1 cellular context compared by ENCODE assay signal in genomic region chr19:18785179-18786124, GRCh38.
TF ChIP-seq lines count a peak whose summit lies in the region.

No MANE protein-coding gene starts in this region.

TF ChIP-seq in HepG2, 621 proteins besides CTCF, POLR2A, EP300 and RAD21 (continued from another document and continues in another):
- TF ChIP-seq SNAPC4 (CRISPR knock-in tag; IDR thresholded peaks at IDR 0.05) (no peak), KDM5A (IDR thresholded peaks at IDR 0.05; ENCODE audit: borderline replicate concordance, low read length) (no peak), ZFY (CRISPR knock-in tag; IDR thresholded peaks at IDR 0.05) (peak; percentile 36; the same call in 1 of the 2 replicates), ARID5B (CRISPR knock-in tag; IDR thresholded peaks at IDR 0.05) (no peak), ZNF720 (CRISPR knock-in tag; IDR thresholded peaks at IDR 0.05) (no peak), HNRNPK (IDR thresholded peaks at IDR 0.05; ENCODE audit: low read depth, low read length, poor library complexity, severe bottlenecking) (no peak), ZNF335 (CRISPR knock-in tag; IDR thresholded peaks at IDR 0.05) (no peak), EEA1 (CRISPR knock-in tag; IDR thresholded peaks at IDR 0.05; ENCODE audit: borderline replicate concordance) (no peak), ZNF775 (CRISPR knock-in tag; IDR thresholded peaks at IDR 0.05; ENCODE audit: borderline replicate concordance) (no peak), ZBTB26 (CRISPR knock-in tag; IDR thresholded peaks at IDR 0.05; ENCODE audit: borderline replicate concordance) (no peak), ZNF841 (CRISPR knock-in tag; IDR thresholded peaks at IDR 0.05; ENCODE audit: borderline replicate concordance) (no peak), HNF1A (IDR thresholded peaks at IDR 0.05; ENCODE audit: low read depth) (no peak), HNF1A (CRISPR knock-in tag; IDR thresholded peaks at IDR 0.05; ENCODE audit: borderline replicate concordance) (no peak), ZNF776 (CRISPR knock-in tag; IDR thresholded peaks at IDR 0.05) (0 out of 2 replicates have a peak, but pooled peaks have one; percentile 7), ZNF510 (CRISPR knock-in tag; IDR thresholded peaks at IDR 0.05; ENCODE audit: low read depth) (no peak), SMAD9 (CRISPR knock-in tag; IDR thresholded peaks at IDR 0.05) (no peak), HMGXB3 (CRISPR knock-in tag; IDR thresholded peaks at IDR 0.05; ENCODE audit: borderline replicate concordance) (no peak), GTF3A (CRISPR knock-in tag; conservative IDR thresholded peaks at IDR 0.05) (no peak), MLXIP (CRISPR knock-in tag; IDR thresholded peaks at IDR 0.05; ENCODE audit: borderline replicate concordance) (no peak), JUNB (CRISPR knock-in tag; IDR thresholded peaks at IDR 0.05; ENCODE audit: borderline replicate concordance) (no peak), ZNF333 (CRISPR knock-in tag; IDR thresholded peaks at IDR 0.05; ENCODE audit: borderline replicate concordance) (no peak; the same call in 1 of the 2 replicates), SALL1 (CRISPR knock-in tag; IDR thresholded peaks at IDR 0.05) (peak; percentile 33; the same call in 1 of the 2 replicates), TEAD3 (CRISPR knock-in tag; optimal IDR thresholded peaks at IDR 0.05; ENCODE audit: borderline replicate concordance) (no peak), SP2 (CRISPR knock-in tag; IDR thresholded peaks at IDR 0.05) (no peak), ZNF558 (CRISPR knock-in tag; IDR thresholded peaks at IDR 0.05; ENCODE audit: borderline replicate concordance) (no peak), SRY (CRISPR knock-in tag; IDR thresholded peaks at IDR 0.05) (no peak), ZBED4 (CRISPR knock-in tag; IDR thresholded peaks at IDR 0.05; ENCODE audit: borderline replicate concordance) (no peak)
